In genomic region chr9:77933019-77933418, GRCh38 we compare ENCODE assay signal across 22 cellular contexts.
DNase-seq lines count a peak whose midpoint lies in the region; ATAC-seq and TF ChIP-seq lines count a peak whose summit lies in the region.
"Had no signal": no experiment of that assay in that cellular context is flagged by ENCODE, and none has a peak within 500 bp of the region (broad histone marks: within the 10 kb centered on the region; RNA-seq: fewer than 3 reads in every experiment).

No MANE protein-coding gene starts in this region.

- H3K27me3 Mint-ChIP-seq in CD14-positive monocyte (ENCODE audit: low read depth in 3 of 3): peaks cover 0 to 1% (median 0%) of the 10 kb centered on the region in 3 donors
- H3K27me3 Mint-ChIP-seq: activated CD8-positive, alpha-beta memory T cell treated with anti-CD3 and anti-CD28 coated beads, Interleukin-2, amount 10 ng/mL, durations not matched to agents 7 days and 5 days; activated naive CD8-positive, alpha-beta T cell treated with anti-CD3 and anti-CD28 coated beads, Interleukin-2, amount 50 U/mL, for 24 hours; CD4-positive, alpha-beta memory T cell had no signal

- H3K27ac ChIP-seq in adrenal gland: peak overlapping the region in 2 of 5 donors; percentile 37 to 65
- no peak overlapping the region for H3K27ac ChIP-seq in SJCRH30
- H3K27ac ChIP-seq: cardiac muscle cell, SK-N-MC, spleen had no signal

- TF ChIP-seq POLR2A in adrenal gland (IDR thresholded peaks at IDR 0.05): no peak

- peaks cover 0 to 3% (median 0%) of the 10 kb centered on the region in 7 donors for H3K9me3 Mint-ChIP-seq in CD14-positive monocyte
- H3K9me3 Mint-ChIP-seq: activated naive CD8-positive, alpha-beta T cell treated with anti-CD3 and anti-CD28 coated beads, Interleukin-2, amount 50 U/mL, for 24 hours; CD4-positive, alpha-beta memory T cell had no signal

- no peak for ATAC-seq in HG03108 (IDR thresholded peaks at IDR 0.05; ENCODE audit: unreplicated experiment)
- ATAC-seq: activated CD8-positive, alpha-beta memory T cell treated with anti-CD3 and anti-CD28 coated beads, Interleukin-2, amount 10 ng/mL, durations not matched to agents 7 days and 5 days; activated naive CD8-positive, alpha-beta T cell treated with anti-CD3 and anti-CD28 coated beads, Interleukin-2, amount 50 U/mL, for 24 hours; mucosa of descending colon had no signal

- DNase-seq in CD14-positive monocyte (ENCODE audit: low spot score) (no peak), HPDE6-E6E7 (ENCODE audit: extremely low spot score) (peak; percentile 36), adrenal gland (peak; percentile 33 to 69 (median 65)), islet precursor cell (peak; percentile 63), COLO668 (lab: John Stamatoyannopoulos, UW; ENCODE audit: unreplicated experiment) (no peak), SJCRH30 (no peak), DMS53 (lab: John Stamatoyannopoulos, UW) (no peak)
- DNase-seq: activated CD4-positive, alpha-beta T cell treated with anti-CD3 and anti-CD28 coated beads for 4 hours; activated CD8-positive, alpha-beta memory T cell treated with anti-CD3 and anti-CD28 coated beads, Interleukin-2, amount 10 ng/mL, durations not matched to agents 7 days and 5 days; activated naive CD8-positive, alpha-beta T cell treated with anti-CD3 and anti-CD28 coated beads, Interleukin-2, amount 50 U/mL, for 24 hours; CD4-positive, alpha-beta memory T cell; DMS79 treated with DMSO at 0.1 percent for 48 hours; KG1; mucosa of descending colon; NCI-H1105 treated with DMSO at 0.1 percent for 48 hours; NCI-H2171; spleen; stimulated activated CD4-positive, alpha-beta T cell treated with anti-CD3 and anti-CD28 coated beads, Interleukin-4, amount 100 ng/mL, for 4 hours; T1000 had no signal

- H3K9me3 ChIP-seq in adrenal gland (replicated peaks in 1 of 3): no peaks in the 10 kb centered on the region
- no peaks in the 10 kb centered on the region; the same call in 1 of the 2 replicates for H3K9me3 ChIP-seq in SJCRH30 (replicated peaks)
- H3K9me3 ChIP-seq: mucosa of descending colon, spleen had no signal

- H3K27me3 ChIP-seq in adrenal gland (no peaks in the 10 kb centered on the region), SJCRH30 (no peaks in the 10 kb centered on the region)
- H3K27me3 ChIP-seq: cardiac muscle cell, spleen had no signal

- no peaks in the 10 kb centered on the region for H3K36me3 ChIP-seq in adrenal gland (replicated peaks in 1 of 2)
- H3K36me3 ChIP-seq in SJCRH30: no peaks in the 10 kb centered on the region; the same call in 1 of the 2 replicates
- H3K36me3 ChIP-seq: cardiac muscle cell, spleen had no signal

- H3K4me1 ChIP-seq in adrenal gland (replicated peaks in 1 of 2) (peaks cover 12 to 26% of the 10 kb centered on the region in 2 donors), SJCRH30 (0 out of 2 replicates have a peak, but pooled peaks cover 2% of the 10 kb centered on the region)

- H3K36me3 Mint-ChIP-seq in CD14-positive monocyte: peaks cover 16 to 24% of the 10 kb centered on the region in 2 donors
- H3K36me3 Mint-ChIP-seq: activated CD8-positive, alpha-beta memory T cell treated with anti-CD3 and anti-CD28 coated beads, Interleukin-2, amount 10 ng/mL, durations not matched to agents 7 days and 5 days had no signal

- H3K4me3 ChIP-seq in adrenal gland (no peak overlapping the region), SJCRH30 (no peak overlapping the region)
- H3K4me3 ChIP-seq: cardiac muscle cell, mucosa of descending colon, SK-N-MC, spleen had no signal

- H3K27ac Mint-ChIP-seq in CD14-positive monocyte: peak overlapping the region in 6 of 7 donors; percentile 27 to 85 (median 73)
- H3K27ac Mint-ChIP-seq: activated CD8-positive, alpha-beta memory T cell treated with anti-CD3 and anti-CD28 coated beads, Interleukin-2, amount 10 ng/mL, durations not matched to agents 7 days and 5 days; activated naive CD8-positive, alpha-beta T cell treated with anti-CD3 and anti-CD28 coated beads, Interleukin-2, amount 50 U/mL, for 24 hours had no signal

- peaks cover 50% of the 10 kb centered on the region for H3K4me1 Mint-ChIP-seq in CD14-positive monocyte
- H3K4me1 Mint-ChIP-seq: activated CD8-positive, alpha-beta memory T cell treated with anti-CD3 and anti-CD28 coated beads, Interleukin-2, amount 10 ng/mL, durations not matched to agents 7 days and 5 days had no signal

- no peak overlapping the region for H3K4me3 Mint-ChIP-seq in CD14-positive monocyte
- H3K4me3 Mint-ChIP-seq: activated CD8-positive, alpha-beta memory T cell treated with anti-CD3 and anti-CD28 coated beads, Interleukin-2, amount 10 ng/mL, durations not matched to agents 7 days and 5 days; activated naive CD8-positive, alpha-beta T cell treated with anti-CD3 and anti-CD28 coated beads, Interleukin-2, amount 50 U/mL, for 24 hours had no signal

- intact Hi-C loops in CD14-positive monocyte (cut with micrococcal nuclease) (loop anchor here in 1 of 2 donors (10.0 kb wide), 1 partner anchor 68 kb away; no protein-coding TSS in a partner anchor), adrenal gland (cut with DNase I) (no loop called here)

- TF ChIP-seq CTCF in CD14-positive monocyte (IDR thresholded peaks at IDR 0.05) (no peak), adrenal gland (IDR thresholded peaks at IDR 0.05) (no peak)

- 36 to 66% (median 45%) methylated on average over 7 of the region's 7 CpGs for WGBS in adrenal gland, 4 donors

Comparison
In these comparisons a context has a peak if more than half of its experiments do, and no peak if none do; other contexts are left out.
1. DNase-seq: peak in HPDE6-E6E7 (single experiment), adrenal gland (7 of 7) and islet precursor cell (single experiment); none in CD14-positive monocyte (single experiment), COLO668 (single experiment), SJCRH30 (0 of 2) and DMS53 (single experiment).